In the genomic region with DNA sequence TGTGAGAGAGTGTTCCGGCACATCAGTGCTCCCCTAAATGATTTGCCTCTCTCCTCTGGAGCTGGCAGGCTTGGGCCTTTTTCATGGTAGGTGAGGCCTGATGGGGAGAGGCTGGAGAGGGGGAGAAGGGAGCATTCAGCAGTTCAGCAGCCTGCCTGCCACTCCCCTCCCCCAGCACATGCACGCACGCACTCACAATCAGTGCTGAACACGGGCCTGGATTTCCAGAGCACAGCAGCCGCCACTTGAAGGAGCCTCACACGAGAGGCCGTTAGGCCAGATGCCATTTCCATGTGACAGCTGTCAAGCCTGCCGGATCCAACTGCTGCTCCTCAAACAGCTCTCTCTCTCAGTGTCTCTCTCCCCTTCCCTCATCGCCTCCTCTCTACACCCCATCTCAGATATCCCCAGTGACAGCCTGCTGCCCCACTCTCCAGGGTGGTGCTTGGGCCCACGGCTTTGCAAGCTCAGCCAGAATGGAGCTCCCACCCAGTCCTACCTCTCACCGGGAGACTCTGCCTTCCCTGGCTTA, we compare ENCODE assay signal across 9 cellular contexts.
DNase-seq lines count a peak whose midpoint lies in the region; ATAC-seq and TF ChIP-seq lines count a peak whose summit lies in the region.
"Had no signal": no experiment of that assay in that cellular context is flagged by ENCODE, and none has a peak within 500 bp of the region (broad histone marks: within the 10 kb centered on the region; RNA-seq: fewer than 3 reads in every experiment).

No MANE protein-coding gene starts in this region.

- peaks cover 81% of the 10 kb centered on the region for H3K36me3 ChIP-seq in KOPT-K1 (ENCODE audit: insufficient read depth, low read length)
- H3K36me3 ChIP-seq in heart left ventricle = no peaks in the 10 kb centered on the region
- H3K36me3 ChIP-seq in skeletal muscle tissue (ENCODE audit: control insufficient read depth in 3 of 3, insufficient read depth in 3 of 3, low read length in 3 of 3) = no peaks in the 10 kb centered on the region

- H3K9me3 ChIP-seq in KOPT-K1 (ENCODE audit: insufficient read depth, low read length, poor library complexity, severe bottlenecking) = no peaks in the 10 kb centered on the region
- no peaks in the 10 kb centered on the region for H3K9me3 ChIP-seq in heart left ventricle
- H3K9me3 ChIP-seq in skeletal muscle tissue (ENCODE audit: control insufficient read depth in 3 of 3, low read length in 3 of 3) = no peaks in the 10 kb centered on the region

- ATAC-seq in heart left ventricle = peak; percentile 66 to 90 (median 88)
- ATAC-seq in GM18517 (IDR thresholded peaks at IDR 0.05; ENCODE audit: unreplicated experiment) = no peak
- ATAC-seq in HG03571 (IDR thresholded peaks at IDR 0.05; ENCODE audit: unreplicated experiment) = no peak

- H3K4me3 ChIP-seq in heart left ventricle (no peak overlapping the region), skeletal muscle tissue (ENCODE audit: low read length in 3 of 3) (no peak overlapping the region)
- H3K4me3 ChIP-seq: SK-N-MC had no signal

- H3K4me1 ChIP-seq in heart left ventricle (peaks cover 0 to 52% (median 23%) of the 10 kb centered on the region in 12 donors), skeletal muscle tissue (ENCODE audit: control insufficient read depth in 3 of 3, insufficient read depth in 3 of 3, low read length in 3 of 3) (peaks cover 30 to 55% (median 45%) of the 10 kb centered on the region in 3 donors)

- peak overlapping the region in 2 of 3 donors; percentile 6 to 45 for H3K9ac ChIP-seq in skeletal muscle tissue (ENCODE audit: low read depth in 1 of 3, low read length in 3 of 3)

- TF ChIP-seq CTCF in heart left ventricle (IDR thresholded peaks at IDR 0.05) = no peak
- TF ChIP-seq CTCF in GM13977 (IDR thresholded peaks at IDR 0.05; ENCODE audit: extremely low read depth, insufficient read depth, missing control alignments) = no peak

- in situ Hi-C loops in GM13977 (cut with MboI; ENCODE audit: low pct_unique_long_range_greater_than_20kb, low sequenced_read_pairs, unreplicated experiment) = no loop called here

- WGBS in heart left ventricle, 4 donors = 41 to 47% (median 42%) methylated on average over 11 of the region's 11 CpGs

- H3K27me3 ChIP-seq in heart left ventricle (no peaks in the 10 kb centered on the region), skeletal muscle tissue (ENCODE audit: control insufficient read depth in 3 of 3, insufficient read depth in 3 of 3, low read length in 3 of 3) (no peaks in the 10 kb centered on the region)

- no peak for TF ChIP-seq POLR2A in heart left ventricle (IDR thresholded peaks at IDR 0.05)

- H3K27ac ChIP-seq in KOPT-K1 (ENCODE audit: low read depth, low read length, poor library complexity, severe bottlenecking) (peak overlapping the region; percentile 58), heart left ventricle (peak overlapping the region in 5 of 12 donors; percentile 32 to 61 (median 52)), skeletal muscle tissue (ENCODE audit: low read depth, low read length) (peak overlapping the region; percentile 18)
- H3K27ac ChIP-seq: SK-N-MC had no signal

- intact Hi-C loops in heart left ventricle (cut with DNase I) = loop anchor here in 1 of 10 donors (5.0 kb wide), 1 partner anchor 386 kb away; no protein-coding TSS in a partner anchor

- DNase-seq in NCI-H524 treated with DMSO at 0.1 percent for 48 hours (lab: John Stamatoyannopoulos, UW) (peak; percentile 99), heart left ventricle (peak in 4 of 5 donors; percentile 58 to 87 (median 74)), cerebellum (ENCODE audit: low spot score) (no peak), GM13977 (ENCODE audit: low spot score) (no peak)

Comparison
In these comparisons a context has a peak if more than half of its experiments do, and no peak if none do; other contexts are left out.
1. DNase-seq: peak in NCI-H524 treated with DMSO at 0.1 percent for 48 hours (single experiment) and heart left ventricle (4 of 5); none in cerebellum (single experiment) and GM13977 (single experiment).
2. ATAC-seq: peak in heart left ventricle (4 of 4); none in GM18517 (single experiment) and HG03571 (single experiment).